Comparison of ENCODE assay signal across 11 cellular contexts in genomic region chr14:101849125-101849524, GRCh38.
A peak's percentile ranks its signal among the peaks of the same experiment; 100 is the strongest.
DNase-seq lines count a peak whose midpoint lies in the region; ATAC-seq, FAIRE-seq and TF ChIP-seq lines count a peak whose summit lies in the region.
"Had no signal": no experiment of that assay in that cellular context is flagged by ENCODE, and none has a peak within 500 bp of the region (broad histone marks: within the 10 kb centered on the region; RNA-seq: fewer than 3 reads in every experiment).

No MANE protein-coding gene starts in this region.

- TF ChIP-seq POLR2A in erythroblast (IDR thresholded peaks at IDR 0.05; ENCODE audit: low read length) = no peak

- in situ Hi-C loops in GM13977 (cut with MboI; ENCODE audit: low pct_unique_long_range_greater_than_20kb, low sequenced_read_pairs, unreplicated experiment) (no loop called here), ACHN (cut with HindIII; ENCODE audit: low pct_ligation_motif_present, low pct_unique_long_range_greater_than_20kb, low sequenced_read_pairs) (no loop called here)

- peak; percentile 47 for DNase-seq in GM13977 (ENCODE audit: low spot score)
- DNase-seq in GM20000 (ENCODE audit: low spot score) = peak; percentile 42
- DNase-seq in erythroblast (lab: John Stamatoyannopoulos, UW) = peak; percentile 68 to 76
- DNase-seq in NCI-H345 (lab: John Stamatoyannopoulos, UW) = no peak
- no peak for DNase-seq in ACHN
- no peak for DNase-seq in frontal cortex (ENCODE audit: low spot score in 2 of 2)
- no peak for DNase-seq in effector CD8-positive, alpha-beta T cell (lab: John Stamatoyannopoulos, UW)
- DNase-seq: activated CD4-positive, alpha-beta T cell treated with anti-CD3 and anti-CD28 coated beads for 4 hours; DND-41; NCI-H69 had no signal

- FAIRE-seq in frontal cortex (lab: Jason Lieb, UNC) = no peak

- peak; percentile 67 for ATAC-seq in HG03196 (IDR thresholded peaks at IDR 0.05; ENCODE audit: unreplicated experiment)

- TF ChIP-seq CTCF in GM13977 (IDR thresholded peaks at IDR 0.05; ENCODE audit: extremely low read depth, insufficient read depth, missing control alignments) (peak; percentile 7), GM20000 (IDR thresholded peaks at IDR 0.05; ENCODE audit: extremely low read depth, missing control alignments) (no peak)

Comparison
In these comparisons a context has a peak if more than half of its experiments do, and no peak if none do; other contexts are left out.
1. DNase-seq: peak in GM13977 (single experiment), GM20000 (single experiment) and erythroblast (2 of 2); none in NCI-H345 (single experiment), ACHN (single experiment), frontal cortex (0 of 2) and effector CD8-positive, alpha-beta T cell (single experiment).